Comparison of ENCODE assay signal across 10 cellular contexts in the genomic region with DNA sequence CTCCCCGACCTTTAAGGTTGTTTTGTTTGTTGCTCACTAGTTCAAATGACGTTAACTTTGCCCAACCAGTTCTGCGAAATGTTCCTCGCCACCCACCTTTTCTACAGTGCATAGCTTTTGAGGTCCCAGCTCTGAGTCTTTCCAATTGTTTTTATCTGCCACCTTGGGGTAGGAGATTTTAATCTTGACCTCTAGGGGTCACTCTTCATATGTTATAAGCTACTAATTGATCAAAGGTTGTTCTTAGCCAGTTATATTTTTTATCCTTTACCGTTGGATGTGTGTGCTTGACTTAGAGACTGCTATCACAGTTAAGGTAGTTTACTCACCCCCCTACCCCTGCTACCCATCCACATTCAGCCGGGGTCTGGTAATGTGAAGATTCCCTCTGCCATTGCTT.
A peak's percentile ranks its signal among the peaks of the same experiment; 100 is the strongest.
DNase-seq lines count a peak whose midpoint lies in the region; ATAC-seq and TF ChIP-seq lines count a peak whose summit lies in the region.
"Had no signal": no experiment of that assay in that cellular context is flagged by ENCODE, and none has a peak within 500 bp of the region (broad histone marks: within the 10 kb centered on the region; RNA-seq: fewer than 3 reads in every experiment).

No MANE protein-coding gene starts in this region.

- H3K36me3 ChIP-seq in left ventricle myocardium inferior: no peaks in the 10 kb centered on the region
- no peaks in the 10 kb centered on the region for H3K36me3 ChIP-seq in CD8-positive, alpha-beta memory T cell (ENCODE audit: insufficient read depth, low read length)

- H3K27me3 Mint-ChIP-seq in endothelial cell (ENCODE audit: unreplicated experiment): no peaks in the 10 kb centered on the region
- H3K27me3 Mint-ChIP-seq in activated CD4-positive, alpha-beta memory T cell treated with anti-CD3 and anti-CD28 coated beads, Interleukin-2, amount 10 ng/mL, durations not matched to agents 7 days and 5 days: no peaks in the 10 kb centered on the region
- no peaks in the 10 kb centered on the region for H3K27me3 Mint-ChIP-seq in CD8-positive, alpha-beta memory T cell
- H3K27me3 Mint-ChIP-seq: IgD-negative memory B cell, T-cell had no signal

- H3K4me3 Mint-ChIP-seq in endothelial cell (ENCODE audit: unreplicated experiment): no peak overlapping the region
- no peak overlapping the region for H3K4me3 Mint-ChIP-seq in activated CD4-positive, alpha-beta memory T cell treated with anti-CD3 and anti-CD28 coated beads, Interleukin-2, amount 10 ng/mL, durations not matched to agents 7 days and 5 days
- H3K4me3 Mint-ChIP-seq in CD8-positive, alpha-beta memory T cell: no peak overlapping the region
- H3K4me3 Mint-ChIP-seq: IgD-negative memory B cell, T-cell had no signal

- H3K4me3 ChIP-seq in left ventricle myocardium inferior (no peak overlapping the region), foreskin fibroblast (ENCODE audit: low read depth in 1 of 2, low read length in 2 of 2) (no peak overlapping the region)
- H3K4me3 ChIP-seq in CD8-positive, alpha-beta memory T cell (ENCODE audit: low read length): no peak overlapping the region

- H3K9me3 Mint-ChIP-seq in endothelial cell (ENCODE audit: unreplicated experiment): no peaks in the 10 kb centered on the region
- H3K9me3 Mint-ChIP-seq in activated CD4-positive, alpha-beta memory T cell treated with anti-CD3 and anti-CD28 coated beads, Interleukin-2, amount 10 ng/mL, durations not matched to agents 7 days and 5 days: no peaks in the 10 kb centered on the region
- H3K9me3 Mint-ChIP-seq in CD8-positive, alpha-beta memory T cell: peaks cover 10 to 29% (median 20%) of the 10 kb centered on the region in 5 donors

- H3K27ac Mint-ChIP-seq in endothelial cell (ENCODE audit: unreplicated experiment): no peak overlapping the region
- no peak overlapping the region for H3K27ac Mint-ChIP-seq in activated CD4-positive, alpha-beta memory T cell treated with anti-CD3 and anti-CD28 coated beads, Interleukin-2, amount 10 ng/mL, durations not matched to agents 7 days and 5 days
- no peak overlapping the region for H3K27ac Mint-ChIP-seq in CD8-positive, alpha-beta memory T cell
- H3K27ac Mint-ChIP-seq: IgD-negative memory B cell, T-cell had no signal

- no peak overlapping the region for H3K27ac ChIP-seq in left ventricle myocardium inferior (replicated peaks)
- no peak overlapping the region for H3K27ac ChIP-seq in CD8-positive, alpha-beta memory T cell (ENCODE audit: low read depth, low read length)

- peaks cover 13% of the 10 kb centered on the region for H3K9me3 ChIP-seq in left ventricle myocardium inferior (replicated peaks)
- no peaks in the 10 kb centered on the region for H3K9me3 ChIP-seq in CD8-positive, alpha-beta memory T cell (ENCODE audit: low read length)

- in situ Hi-C loops in G401 (cut with HindIII; ENCODE audit: low sequenced_read_pairs): no loop called here

- DNase-seq in left ventricle myocardium inferior (no peak), Right ventricle myocardium superior (no peak), MV-4-11 (lab: John Stamatoyannopoulos, UW) (peak; percentile 48), endothelial cell (ENCODE audit: low spot score) (no peak), G401 (ENCODE audit: low spot score) (no peak), foreskin fibroblast (no peak)
- no peak for DNase-seq in activated CD4-positive, alpha-beta memory T cell treated with anti-CD3 and anti-CD28 coated beads, Interleukin-2, amount 10 ng/mL, durations not matched to agents 7 days and 5 days
- DNase-seq in CD8-positive, alpha-beta memory T cell: no peak
- DNase-seq: T-cell had no signal

- TF ChIP-seq CTCF in left ventricle myocardium inferior (IDR thresholded peaks at IDR 0.05; ENCODE audit: borderline replicate concordance) (peak; percentile 41), endothelial cell (IDR thresholded peaks at IDR 0.05; ENCODE audit: unreplicated experiment) (peak; percentile 59), foreskin fibroblast (IDR thresholded peaks at IDR 0.05; ENCODE audit: low read depth, low read length) (no peak)

- H3K27me3 ChIP-seq in left ventricle myocardium inferior (ENCODE audit: low read depth): no peaks in the 10 kb centered on the region
- no peaks in the 10 kb centered on the region for H3K27me3 ChIP-seq in CD8-positive, alpha-beta memory T cell (ENCODE audit: insufficient read depth, low read length, poor library complexity, severe bottlenecking)

- no peaks in the 10 kb centered on the region for H3K4me1 ChIP-seq in left ventricle myocardium inferior
- no peaks in the 10 kb centered on the region for H3K4me1 ChIP-seq in CD8-positive, alpha-beta memory T cell (ENCODE audit: insufficient read depth, low read length)

- H3K4me1 Mint-ChIP-seq in endothelial cell (ENCODE audit: unreplicated experiment): no peaks in the 10 kb centered on the region
- H3K4me1 Mint-ChIP-seq in activated CD4-positive, alpha-beta memory T cell treated with anti-CD3 and anti-CD28 coated beads, Interleukin-2, amount 10 ng/mL, durations not matched to agents 7 days and 5 days: no peaks in the 10 kb centered on the region
- no peaks in the 10 kb centered on the region for H3K4me1 Mint-ChIP-seq in CD8-positive, alpha-beta memory T cell
- H3K4me1 Mint-ChIP-seq: T-cell had no signal

- CTCF ChIA-PET in activated CD4-positive, alpha-beta memory T cell treated with anti-CD3 and anti-CD28 coated beads, Interleukin-2, amount 10 ng/mL, durations not matched to agents 7 days and 5 days (lab: Charles Lee): no interaction called here
- CTCF ChIA-PET in CD8-positive, alpha-beta memory T cell (lab: Charles Lee): no interaction called here

- no peaks in the 10 kb centered on the region for H3K36me3 Mint-ChIP-seq in endothelial cell (ENCODE audit: low read depth, unreplicated experiment)
- no peaks in the 10 kb centered on the region for H3K36me3 Mint-ChIP-seq in activated CD4-positive, alpha-beta memory T cell treated with anti-CD3 and anti-CD28 coated beads, Interleukin-2, amount 10 ng/mL, durations not matched to agents 7 days and 5 days (ENCODE audit: low read depth)
- H3K36me3 Mint-ChIP-seq in CD8-positive, alpha-beta memory T cell: no peaks in the 10 kb centered on the region
- H3K36me3 Mint-ChIP-seq: IgD-negative memory B cell, T-cell had no signal

- POLR2A ChIA-PET in activated CD4-positive, alpha-beta memory T cell treated with anti-CD3 and anti-CD28 coated beads, Interleukin-2, amount 10 ng/mL, durations not matched to agents 7 days and 5 days (lab: Charles Lee): no interaction called here
- POLR2A ChIA-PET in CD8-positive, alpha-beta memory T cell (lab: Charles Lee): no interaction called here

- no peak for ATAC-seq in Right ventricle myocardium superior (ENCODE audit: poor library complexity)
- ATAC-seq: T-cell had no signal

- intact Hi-C loops in left ventricle myocardium inferior (cut with micrococcal nuclease): no loop called here
- intact Hi-C loops in Right ventricle myocardium superior (cut with DNase I): no loop called here
